Comparison of ENCODE assay signal across 8 cellular contexts in genomic region chr7:108525327-108525984, GRCh38. TPM values are rescaled to one million over a fixed set of nuclear protein-coding genes. Genes with fewer than 3 reads are reported as not detected.
DNase-seq lines count a peak whose midpoint lies in the region; ATAC-seq and TF ChIP-seq lines count a peak whose summit lies in the region.

No MANE protein-coding gene starts in this region.

- peak overlapping the region; percentile 93 to 97 (median 94) for H3K4me3 Mint-ChIP-seq in brain
- H3K4me3 Mint-ChIP-seq in stimulated activated naive B cell treated with anti-CD40 and anti-IgM and Interleukin-4, amounts not matched to agents 10 μg/mL and 1 μg/mL and 100 μg/mL, for 72 hours, result peak overlapping the region; percentile 97 to 98

- no peak for TF ChIP-seq CTCF in brain (conservative IDR thresholded peaks at IDR 0.05)

- H3K36me3 Mint-ChIP-seq in brain, result peaks cover 15% of the 10 kb centered on the region
- peaks cover 8 to 13% of the 10 kb centered on the region in 2 donors for H3K36me3 Mint-ChIP-seq in stimulated activated naive B cell treated with anti-CD40 and anti-IgM and Interleukin-4, amounts not matched to agents 10 μg/mL and 1 μg/mL and 100 μg/mL, for 72 hours

- DNase-seq in NOMO-1 treated with DMSO at 0.1 percent for 48 hours (lab: John Stamatoyannopoulos, UW; ENCODE audit: unreplicated experiment), result peak; percentile 57
- DNase-seq in inferior parietal cortex (ENCODE audit: extremely low spot score), result peak; percentile 27
- no peak for DNase-seq in stimulated activated naive B cell treated with anti-CD40 and anti-IgM and Interleukin-4, amounts not matched to agents 10 μg/mL and 1 μg/mL and 100 μg/mL, for 72 hours
- no peak for DNase-seq in activated CD4-positive, alpha-beta T cell treated with anti-CD3 and anti-CD28 coated beads for 48 hours

- H3K9ac ChIP-seq in ES-I3 (ENCODE audit: low read depth, low read length), result peak overlapping the region; percentile 67

- no peaks in the 10 kb centered on the region for H3K36me3 ChIP-seq in ES-I3 (ENCODE audit: insufficient read depth, low read length)

- peaks cover 62% of the 10 kb centered on the region for H3K4me1 Mint-ChIP-seq in brain
- peaks cover 31 to 49% of the 10 kb centered on the region in 2 donors for H3K4me1 Mint-ChIP-seq in stimulated activated naive B cell treated with anti-CD40 and anti-IgM and Interleukin-4, amounts not matched to agents 10 μg/mL and 1 μg/mL and 100 μg/mL, for 72 hours

- H3K27me3 Mint-ChIP-seq in brain, result peaks cover 6% of the 10 kb centered on the region
- no peaks in the 10 kb centered on the region for H3K27me3 Mint-ChIP-seq in stimulated activated naive B cell treated with anti-CD40 and anti-IgM and Interleukin-4, amounts not matched to agents 10 μg/mL and 1 μg/mL and 100 μg/mL, for 72 hours

- H3K4me1 ChIP-seq in ES-I3 (ENCODE audit: insufficient read depth, low read length), result peaks cover 32% of the 10 kb centered on the region

- H3K9me3 ChIP-seq in ES-I3 (ENCODE audit: control insufficient read depth, insufficient read depth, low read length), result no peaks in the 10 kb centered on the region

- ATAC-seq in GM21360 (IDR thresholded peaks at IDR 0.05; ENCODE audit: unreplicated experiment) (peak; percentile 40), HG03521 (IDR thresholded peaks at IDR 0.05; ENCODE audit: unreplicated experiment) (peak; percentile 29)
- ATAC-seq in stimulated activated naive B cell treated with anti-CD40 and anti-IgM and Interleukin-4, amounts not matched to agents 10 μg/mL and 1 μg/mL and 100 μg/mL, for 72 hours (replicated peaks), result peak; percentile 46 to 50

- H3K9me3 Mint-ChIP-seq in brain, result peaks cover 0 to 3% (median 0%) of the 10 kb centered on the region in 5 experiments
- no peaks in the 10 kb centered on the region for H3K9me3 Mint-ChIP-seq in stimulated activated naive B cell treated with anti-CD40 and anti-IgM and Interleukin-4, amounts not matched to agents 10 μg/mL and 1 μg/mL and 100 μg/mL, for 72 hours

- peak overlapping the region; percentile 95 to 99 (median 98) for H3K27ac Mint-ChIP-seq in brain
- H3K27ac Mint-ChIP-seq in stimulated activated naive B cell treated with anti-CD40 and anti-IgM and Interleukin-4, amounts not matched to agents 10 μg/mL and 1 μg/mL and 100 μg/mL, for 72 hours, result peak overlapping the region; percentile 99

RNA-seq across cellular contexts. Expression of gene PNPLA8, which starts 0.5 kb away (rescaled TPM):
- polyA plus RNA-seq in brain (ENCODE audit: insufficient read depth, low read depth, low replicate concordance), result 11.8 TPM

RNA-seq across cellular contexts. Expression of gene THAP5, which starts 44.0 kb away (rescaled TPM):
- polyA plus RNA-seq in brain (ENCODE audit: insufficient read depth, low read depth, low replicate concordance), result 7.6 TPM

RNA-seq across cellular contexts. Expression of gene DNAJB9, which starts 44.2 kb away (rescaled TPM):
- 13.5 TPM for polyA plus RNA-seq in brain (ENCODE audit: insufficient read depth, low read depth, low replicate concordance)

Comparison
In these comparisons a context has a peak if more than half of its experiments do, and no peak if none do; other contexts are left out.
1. DNase-seq: peak in NOMO-1 treated with DMSO at 0.1 percent for 48 hours (single experiment) and inferior parietal cortex (single experiment); none in stimulated activated naive B cell treated with anti-CD40 and anti-IgM and Interleukin-4, amounts not matched to agents 10 μg/mL and 1 μg/mL and 100 μg/mL, for 72 hours (single experiment) and activated CD4-positive, alpha-beta T cell treated with anti-CD3 and anti-CD28 coated beads for 48 hours (single experiment).
2. Peak in every context shown above with its lines, with median percentiles within 50 percentile points of each other: ATAC-seq.